15 cellular contexts compared by ENCODE assay signal in genomic region chr2:174586896-174587295, GRCh38. TPM values are rescaled to one million over a fixed set of nuclear protein-coding genes. Genes with fewer than 3 reads are reported as not detected.
DNase-seq lines count a peak whose midpoint lies in the region; ATAC-seq and FAIRE-seq lines count a peak whose summit lies in the region.
"Had no signal": no experiment of that assay in that cellular context is flagged by ENCODE, and none has a peak within 500 bp of the region (broad histone marks: within the 10 kb centered on the region; RNA-seq: fewer than 3 reads in every experiment).

No MANE protein-coding gene starts in this region.

- H3K4me1 Mint-ChIP-seq in activated T-cell treated with anti-CD3 and anti-CD28 coated beads, Interleukin-2, amount 50 U/mL, for 72 hours (ENCODE audit: low read depth), result peaks cover 91% of the 10 kb centered on the region
- H3K4me1 Mint-ChIP-seq in activated CD4-positive, alpha-beta memory T cell treated with anti-CD3 and anti-CD28 coated beads, Interleukin-2, amount 10 ng/mL, durations not matched to agents 7 days and 5 days, result peaks cover 90% of the 10 kb centered on the region
- peaks cover 85% of the 10 kb centered on the region for H3K4me1 Mint-ChIP-seq in stimulated activated memory B cell treated with anti-CD40 and anti-IgM and Interleukin-4, amounts not matched to agents 10 μg/mL and 1 μg/mL and 100 μg/mL, for 72 hours

- DNase-seq in activated T-cell treated with anti-CD3 and anti-CD28 coated beads, Interleukin-2, amount 50 U/mL, for 72 hours, result no peak
- no peak for DNase-seq in activated T-cell treated with anti-CD3 and anti-CD28 coated beads, Interleukin-2, amount 50 U/mL, for 48 hours
- no peak for DNase-seq in activated CD4-positive, alpha-beta memory T cell treated with anti-CD3 and anti-CD28 coated beads, Interleukin-2, amount 10 ng/mL, durations not matched to agents 7 days and 5 days
- DNase-seq in fibroblast of gingiva (ENCODE audit: low read depth), result peak; percentile 60
- no peak for DNase-seq in AG08395 (ENCODE audit: low spot score)
- DNase-seq in HTR-8/SVneo (ENCODE audit: insufficient read length, low spot score), result no peak
- DNase-seq: ACHN, DMS153, left ventricle myocardium inferior, NCI-H2081, NCI-H69 had no signal

- H3K36me3 Mint-ChIP-seq in activated T-cell treated with anti-CD3 and anti-CD28 coated beads, Interleukin-2, amount 50 U/mL, for 72 hours (ENCODE audit: insufficient read depth in 2 of 2), result peaks cover 5 to 29% of the 10 kb centered on the region in 2 donors
- peaks cover 81% of the 10 kb centered on the region for H3K36me3 Mint-ChIP-seq in activated CD4-positive, alpha-beta memory T cell treated with anti-CD3 and anti-CD28 coated beads, Interleukin-2, amount 10 ng/mL, durations not matched to agents 7 days and 5 days (ENCODE audit: low read depth)
- peaks cover 51% of the 10 kb centered on the region for H3K36me3 Mint-ChIP-seq in stimulated activated memory B cell treated with anti-CD40 and anti-IgM and Interleukin-4, amounts not matched to agents 10 μg/mL and 1 μg/mL and 100 μg/mL, for 72 hours

- CTCF ChIA-PET in activated CD4-positive, alpha-beta memory T cell treated with anti-CD3 and anti-CD28 coated beads, Interleukin-2, amount 10 ng/mL, durations not matched to agents 7 days and 5 days (lab: Charles Lee), result interaction anchor here (1.2 to 1.4 kb wide), 4 partner anchors 9 to 110 kb away, joined by 3 to 4 read pairs (median 3); partner anchors contain the start of gene WIPF1

- no peaks in the 10 kb centered on the region for H3K27me3 Mint-ChIP-seq in activated T-cell treated with anti-CD3 and anti-CD28 coated beads, Interleukin-2, amount 50 U/mL, for 72 hours (ENCODE audit: low read depth)
- no peaks in the 10 kb centered on the region for H3K27me3 Mint-ChIP-seq in activated CD4-positive, alpha-beta memory T cell treated with anti-CD3 and anti-CD28 coated beads, Interleukin-2, amount 10 ng/mL, durations not matched to agents 7 days and 5 days
- H3K27me3 Mint-ChIP-seq in stimulated activated memory B cell treated with anti-CD40 and anti-IgM and Interleukin-4, amounts not matched to agents 10 μg/mL and 1 μg/mL and 100 μg/mL, for 72 hours, result no peaks in the 10 kb centered on the region

- peak overlapping the region; percentile 85 for H3K27ac Mint-ChIP-seq in activated T-cell treated with anti-CD3 and anti-CD28 coated beads, Interleukin-2, amount 50 U/mL, for 72 hours
- H3K27ac Mint-ChIP-seq in activated CD4-positive, alpha-beta memory T cell treated with anti-CD3 and anti-CD28 coated beads, Interleukin-2, amount 10 ng/mL, durations not matched to agents 7 days and 5 days, result peak overlapping the region; percentile 69
- H3K27ac Mint-ChIP-seq in stimulated activated memory B cell treated with anti-CD40 and anti-IgM and Interleukin-4, amounts not matched to agents 10 μg/mL and 1 μg/mL and 100 μg/mL, for 72 hours, result peak overlapping the region; percentile 77

- H3K9me3 Mint-ChIP-seq in activated T-cell treated with anti-CD3 and anti-CD28 coated beads, Interleukin-2, amount 50 U/mL, for 72 hours, result no peaks in the 10 kb centered on the region
- no peaks in the 10 kb centered on the region for H3K9me3 Mint-ChIP-seq in activated CD4-positive, alpha-beta memory T cell treated with anti-CD3 and anti-CD28 coated beads, Interleukin-2, amount 10 ng/mL, durations not matched to agents 7 days and 5 days
- no peaks in the 10 kb centered on the region for H3K9me3 Mint-ChIP-seq in stimulated activated memory B cell treated with anti-CD40 and anti-IgM and Interleukin-4, amounts not matched to agents 10 μg/mL and 1 μg/mL and 100 μg/mL, for 72 hours
- H3K9me3 Mint-ChIP-seq: nephron had no signal

- POLR2A ChIA-PET in activated CD4-positive, alpha-beta memory T cell treated with anti-CD3 and anti-CD28 coated beads, Interleukin-2, amount 10 ng/mL, durations not matched to agents 7 days and 5 days (lab: Charles Lee), result interaction anchor here (1.1 to 17.5 kb wide), 4 partner anchors 9 to 32 kb away, joined by 3 to 204 read pairs (median 4); partner anchors contain the start of gene WIPF1

- no peak for ATAC-seq in activated T-cell treated with anti-CD3 and anti-CD28 coated beads, Interleukin-2, amount 50 U/mL, for 72 hours (replicated peaks in 1 of 2)
- no peak for ATAC-seq in stimulated activated memory B cell treated with anti-CD40 and anti-IgM and Interleukin-4, amounts not matched to agents 10 μg/mL and 1 μg/mL and 100 μg/mL, for 72 hours
- ATAC-seq in GM19324 (IDR thresholded peaks at IDR 0.05; ENCODE audit: low FRiP score, unreplicated experiment), result no peak
- ATAC-seq: Panc1 had no signal

- FAIRE-seq in HTR-8/SVneo (lab: Jason Lieb, UNC), result no peak

- H3K4me3 Mint-ChIP-seq in activated T-cell treated with anti-CD3 and anti-CD28 coated beads, Interleukin-2, amount 50 U/mL, for 72 hours, result peak overlapping the region in 1 of 2 donors; percentile 28
- H3K4me3 Mint-ChIP-seq in activated CD4-positive, alpha-beta memory T cell treated with anti-CD3 and anti-CD28 coated beads, Interleukin-2, amount 10 ng/mL, durations not matched to agents 7 days and 5 days, result no peak overlapping the region
- no peak overlapping the region for H3K4me3 Mint-ChIP-seq in stimulated activated memory B cell treated with anti-CD40 and anti-IgM and Interleukin-4, amounts not matched to agents 10 μg/mL and 1 μg/mL and 100 μg/mL, for 72 hours
- H3K4me3 Mint-ChIP-seq: nephron had no signal

RNA-seq across cellular contexts. Expression of gene WIPF1, which starts 10.7 kb away (rescaled TPM):
- total RNA-seq in activated T-cell treated with anti-CD3 and anti-CD28 coated beads, Interleukin-2, amount 50 U/mL, for 72 hours, result 100 to 1,000 TPM; 198 to 237 TPM
- total RNA-seq in activated CD4-positive, alpha-beta memory T cell treated with anti-CD3 and anti-CD28 coated beads, Interleukin-2, amount 10 ng/mL, durations not matched to agents 7 days and 5 days, result 100 to 1,000 TPM; 574 to 590 TPM
